17 cellular contexts compared by ENCODE assay signal in the genomic region with DNA sequence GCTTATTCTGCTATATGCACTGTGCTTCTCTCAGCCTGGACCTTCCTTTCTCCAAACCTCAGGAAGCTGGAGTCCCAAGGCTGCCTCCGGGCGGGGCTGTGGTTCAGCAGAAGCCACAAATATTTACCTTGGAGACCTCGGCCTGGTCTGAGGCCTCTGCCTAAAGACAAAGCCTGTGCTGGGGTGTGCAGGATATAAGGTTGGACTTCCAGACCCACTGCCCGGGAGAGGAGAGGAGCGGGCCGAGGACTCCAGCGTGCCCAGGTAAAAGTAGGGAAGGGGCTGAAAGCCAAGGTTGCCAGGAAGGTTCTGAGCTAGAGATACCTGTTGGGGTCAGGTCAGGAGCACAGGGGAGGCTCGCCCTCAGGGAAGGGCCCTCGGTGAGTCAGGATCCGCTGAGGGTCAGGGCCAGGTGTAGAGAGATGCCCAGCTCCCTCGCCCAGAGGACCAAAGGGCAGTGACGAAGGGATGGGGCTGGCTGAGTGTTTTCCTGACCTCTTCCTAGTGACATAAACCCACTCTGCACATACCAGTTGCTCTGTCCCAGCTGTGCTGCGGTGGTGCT. TPM values are rescaled to one million over a fixed set of nuclear protein-coding genes. Genes with fewer than 3 reads are reported as not detected.
DNase-seq lines count a peak whose midpoint lies in the region; ATAC-seq, FAIRE-seq and TF ChIP-seq lines count a peak whose summit lies in the region.
"Had no signal": no experiment of that assay in that cellular context is flagged by ENCODE, and none has a peak within 500 bp of the region (broad histone marks: within the 10 kb centered on the region; RNA-seq: fewer than 3 reads in every experiment).

A gene with protein sequence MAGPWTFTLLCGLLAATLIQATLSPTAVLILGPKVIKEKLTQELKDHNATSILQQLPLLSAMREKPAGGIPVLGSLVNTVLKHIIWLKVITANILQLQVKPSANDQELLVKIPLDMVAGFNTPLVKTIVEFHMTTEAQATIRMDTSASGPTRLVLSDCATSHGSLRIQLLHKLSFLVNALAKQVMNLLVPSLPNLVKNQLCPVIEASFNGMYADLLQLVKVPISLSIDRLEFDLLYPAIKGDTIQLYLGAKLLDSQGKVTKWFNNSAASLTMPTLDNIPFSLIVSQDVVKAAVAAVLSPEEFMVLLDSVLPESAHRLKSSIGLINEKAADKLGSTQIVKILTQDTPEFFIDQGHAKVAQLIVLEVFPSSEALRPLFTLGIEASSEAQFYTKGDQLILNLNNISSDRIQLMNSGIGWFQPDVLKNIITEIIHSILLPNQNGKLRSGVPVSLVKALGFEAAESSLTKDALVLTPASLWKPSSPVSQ (plus strand): TSS at position 224 of the 565 bp plus-strand sequence. CDS start 2,860 bp downstream, outside the sequence.

- H3K4me3 Mint-ChIP-seq in MCF 10A (ENCODE audit: unreplicated experiment) = no peak within 1 kb of the TSS
- peak within 1 kb of the TSS; percentile 33 for H3K4me3 Mint-ChIP-seq in T-helper 17 cell
- H3K4me3 Mint-ChIP-seq: IgD-negative memory B cell had no signal

- no peak within 1 kb of the TSS for H3K27ac ChIP-seq in mammary epithelial cell (ENCODE audit: insufficient read depth, low read depth, low read length)
- no peak within 1 kb of the TSS for H3K27ac ChIP-seq in A673 (ENCODE audit: low read depth, low read length, poor library complexity, severe bottlenecking)
- H3K27ac ChIP-seq: C4-2B, SK-N-MC had no signal

- H3K27me3 Mint-ChIP-seq in MCF 10A (ENCODE audit: insufficient read depth, unreplicated experiment) (peaks cover 67% of the 10 kb centered on the region), T-helper 17 cell (peaks cover 52% of the 10 kb centered on the region)

- H3K4me1 Mint-ChIP-seq in MCF 10A (ENCODE audit: insufficient read depth, unreplicated experiment) (no peaks in the 10 kb centered on the region), T-helper 17 cell (peaks cover 3% of the 10 kb centered on the region)
- H3K4me1 Mint-ChIP-seq: IgD-negative memory B cell had no signal

- H3K4me1 ChIP-seq in mammary epithelial cell (ENCODE audit: insufficient read depth, low read length) = peaks cover 4% of the 10 kb centered on the region
- peaks cover 42% of the 10 kb centered on the region for H3K4me1 ChIP-seq in mucosa of stomach (ENCODE audit: control insufficient read depth, insufficient read depth, low read length)
- H3K4me1 ChIP-seq in A673 (ENCODE audit: insufficient read depth, low read length, poor library complexity, severe bottlenecking) = no peaks in the 10 kb centered on the region

- no peaks in the 10 kb centered on the region for H3K36me3 Mint-ChIP-seq in MCF 10A (ENCODE audit: insufficient read depth, unreplicated experiment)
- H3K36me3 Mint-ChIP-seq in T-helper 17 cell (ENCODE audit: low read depth) = peaks cover 2% of the 10 kb centered on the region

- in situ Hi-C loops in mammary epithelial cell (cut with MboI; ENCODE audit: low sequenced_read_pairs in 2 of 2) = no loop called here

- H3K4me2 ChIP-seq in mammary epithelial cell (ENCODE audit: insufficient read depth, low read depth, low read length) = no peak within 1 kb of the TSS

- H3K27ac Mint-ChIP-seq in MCF 10A (ENCODE audit: low read depth, unreplicated experiment) (no peak within 1 kb of the TSS), T-helper 17 cell (no peak within 1 kb of the TSS)
- H3K27ac Mint-ChIP-seq: IgD-negative memory B cell had no signal

- WGBS in mammary epithelial cell (ENCODE audit: low coverage, missing lambda C conversion rate) = 77% methylated on average over 9 of the region's 13 CpGs

- TF ChIP-seq CTCF in mammary epithelial cell (conservative IDR thresholded peaks at IDR 0.05 in 1 of 2, IDR thresholded peaks at IDR 0.05 in 1 of 2; ENCODE audit: extremely low read depth in 1 of 2, insufficient read depth in 1 of 2, low read depth in 1 of 2, low read length in 2 of 2) = no peak
- no peak for TF ChIP-seq CTCF in MCF 10A (IDR thresholded peaks at IDR 0.05; ENCODE audit: unreplicated experiment)
- TF ChIP-seq CTCF in A673 (conservative IDR thresholded peaks at IDR 0.05; ENCODE audit: low read depth, low read length) = no peak

- FAIRE-seq in urothelium cell line (lab: Jason Lieb, UNC) = no peak

- CTCF ChIA-PET in mammary epithelial cell (lab: Charles Lee; ENCODE audit: low non-redundant PET) = no interaction called here
- CTCF ChIA-PET in MCF 10A (lab: Yijun Ruan, JAX) = interaction anchor here (1.8 kb wide), 1 partner anchor 16 kb away, joined by 8 read pairs; no protein-coding TSS in a partner anchor
- CTCF ChIA-PET in A673 (lab: Charles Lee) = no interaction called here

- H3K36me3 ChIP-seq in mammary epithelial cell (ENCODE audit: insufficient read depth, low read length) (no peaks in the 10 kb centered on the region), mucosa of stomach (ENCODE audit: control insufficient read depth, insufficient read depth, low read length) (no peaks in the 10 kb centered on the region), A673 (ENCODE audit: insufficient read depth, low read length, poor library complexity, severe bottlenecking) (no peaks in the 10 kb centered on the region)

- dilution Hi-C loops in mammary epithelial cell (cut with HindIII; ENCODE audit: low sequenced_read_pairs) = no loop called here

- DNase-seq in mammary epithelial cell (peak; percentile 21), MCF 10A (ENCODE audit: unreplicated experiment) (no peak), T-helper 17 cell (no peak), urothelium cell line (ENCODE audit: low spot score) (peak; percentile 44), A673 (ENCODE audit: low spot score) (no peak)
- DNase-seq: 8988T, NCI-H146, NCI-H2227 treated with DMSO at 0.1 percent for 48 hours, NCI-H526 had no signal

- BruUV-seq in mammary epithelial cell (replicated peaks; lab: Mats Ljungman, UMichigan) (no TSS peak), MCF 10A (replicated peaks; lab: Mats Ljungman, UMichigan) (no TSS peak), A673 (replicated peaks; lab: Mats Ljungman, UMichigan) (no TSS peak)

- intact Hi-C loops in mammary epithelial cell (cut with micrococcal nuclease) = no loop called here
- intact Hi-C loops in MCF 10A (cut with micrococcal nuclease) = no loop called here
- intact Hi-C loops in A673 (cut with micrococcal nuclease; ENCODE audit: unreplicated experiment) = no loop called here

- H3K9ac ChIP-seq in mammary epithelial cell (ENCODE audit: insufficient read depth, low read length) (no peak within 1 kb of the TSS), mucosa of stomach (ENCODE audit: low read length) (peak within 1 kb of the TSS; percentile 22)

- H3K9me3 Mint-ChIP-seq in MCF 10A (ENCODE audit: unreplicated experiment) = no peaks in the 10 kb centered on the region

- H3K9me3 ChIP-seq in mammary epithelial cell (replicated peaks; ENCODE audit: insufficient read depth, low read length) (no peaks in the 10 kb centered on the region), T-helper 17 cell (ENCODE audit: control insufficient read depth, low read length, poor library complexity, severe bottlenecking) (no peaks in the 10 kb centered on the region), mucosa of stomach (ENCODE audit: control insufficient read depth, low read length) (no peaks in the 10 kb centered on the region), A673 (ENCODE audit: low read depth, low read length, poor library complexity, severe bottlenecking) (no peaks in the 10 kb centered on the region)

- H2AFZ ChIP-seq in mammary epithelial cell (ENCODE audit: low read depth, low read length) = no peak within 1 kb of the TSS

- POLR2A ChIA-PET in MCF 10A (lab: Yijun Ruan, JAX) = no interaction called here
- POLR2A ChIA-PET in A673 (lab: Charles Lee; ENCODE audit: low non-redundant PET) = no interaction called here

- no peaks in the 10 kb centered on the region for H4K20me1 ChIP-seq in mammary epithelial cell (ENCODE audit: insufficient read depth, low read length)

- no peak within 1 kb of the TSS for H3K4me3 ChIP-seq in mammary epithelial cell (replicated peaks in 1 of 3; ENCODE audit: insufficient read depth in 1 of 3, low read depth in 2 of 3, low read length in 3 of 3)
- no peak within 1 kb of the TSS for H3K4me3 ChIP-seq in mucosa of stomach (ENCODE audit: low read length)
- H3K4me3 ChIP-seq in A673 (ENCODE audit: low read depth, low read length, poor library complexity, severe bottlenecking) = no peak within 1 kb of the TSS
- H3K4me3 ChIP-seq: SK-N-MC had no signal

- no peaks in the 10 kb centered on the region for H3K27me3 ChIP-seq in mammary epithelial cell (ENCODE audit: insufficient read depth, low read length)
- no peaks in the 10 kb centered on the region for H3K27me3 ChIP-seq in mucosa of stomach (ENCODE audit: control insufficient read depth, insufficient read depth, low read length)
- H3K27me3 ChIP-seq in A673 (replicated peaks; ENCODE audit: insufficient read depth, low read depth, low read length, poor library complexity) = peaks cover 51% of the 10 kb centered on the region

- ATAC-seq in T-helper 17 cell (no peak), HG02870 (IDR thresholded peaks at IDR 0.05; ENCODE audit: unreplicated experiment) (no peak), HG03439 (IDR thresholded peaks at IDR 0.05; ENCODE audit: unreplicated experiment) (no peak)
- ATAC-seq: Right ventricle myocardium inferior had no signal

- no peaks in the 10 kb centered on the region for H3K79me2 ChIP-seq in mammary epithelial cell (ENCODE audit: insufficient read depth, low read length)

RNA-seq across cellular contexts. Expression of the gene that starts here (rescaled TPM):
- total RNA-seq in mammary epithelial cell (not detected), MCF 10A (2022) (not detected in 2 replicates), T-helper 17 cell (not detected), A673 (2021) (not detected in 2 replicates)
- polyA plus RNA-seq in mammary epithelial cell = not detected
- polyA minus RNA-seq in mammary epithelial cell = not detected
- total RNA-seq: HT-29, Right ventricle myocardium inferior had no signal
- polyA plus RNA-seq: IgD-negative memory B cell had no signal

Comparison
In these comparisons a context has a peak if more than half of its experiments do, and no peak if none do; other contexts are left out.
1. Peak in DNase-seq in mammary epithelial cell; RNA of the gene not detected or under 1 TPM.